In the genomic region with DNA sequence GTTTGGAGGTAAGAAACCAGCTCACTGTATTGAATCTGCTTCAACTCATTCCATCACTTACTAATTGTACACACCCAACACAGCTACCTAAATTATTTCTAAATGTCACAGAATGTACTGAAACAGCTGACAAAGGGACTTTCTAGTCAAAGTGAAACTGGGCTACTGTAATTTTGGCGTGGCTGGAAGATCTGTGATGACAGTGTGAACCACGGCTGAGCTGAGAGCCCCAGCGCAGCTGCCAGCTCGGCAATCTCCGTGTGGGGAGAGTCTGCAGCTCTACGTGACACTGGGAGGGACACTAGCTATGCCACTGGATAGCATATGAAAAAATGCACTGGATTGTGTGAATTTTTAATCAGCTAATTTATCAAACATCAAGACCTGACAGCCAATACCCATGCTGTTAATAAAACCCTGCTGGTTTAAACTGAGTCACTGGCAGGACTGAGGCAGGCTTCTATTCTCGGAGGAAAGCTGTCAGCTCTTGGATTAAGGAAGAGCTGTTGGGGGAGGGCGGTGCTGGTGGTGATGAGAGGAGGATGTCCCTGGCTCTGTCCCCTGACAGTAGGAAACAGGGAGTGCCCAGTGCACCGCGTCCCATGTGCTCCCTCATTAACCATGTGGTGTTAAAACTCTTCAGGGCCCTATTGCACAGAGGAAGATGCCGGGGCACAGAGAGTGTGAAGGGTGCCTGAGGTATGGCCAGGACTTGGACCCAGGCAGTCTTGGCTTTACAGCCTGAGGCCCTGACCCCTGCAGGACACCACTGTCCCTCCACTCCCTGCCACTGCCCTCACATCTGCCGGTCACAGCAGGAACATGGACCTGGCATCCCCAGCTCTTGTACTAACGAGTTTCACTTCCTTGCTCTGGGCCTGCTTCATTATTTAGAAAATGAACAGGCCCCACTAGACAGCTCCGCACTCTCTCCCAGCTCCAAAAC, we compare ENCODE assay signal across 9 cellular contexts. TPM values are rescaled to one million over a fixed set of nuclear protein-coding genes. Genes with fewer than 3 reads are reported as not detected.
A peak's percentile ranks its signal among the peaks of the same experiment; 100 is the strongest.
DNase-seq lines count a peak whose midpoint lies in the region; ATAC-seq, FAIRE-seq and TF ChIP-seq lines count a peak whose summit lies in the region.
"Had no signal": no experiment of that assay in that cellular context is flagged by ENCODE, and none has a peak within 500 bp of the region (broad histone marks: within the 10 kb centered on the region; RNA-seq: fewer than 3 reads in every experiment).

No MANE protein-coding gene starts in this region.

- TF ChIP-seq CTCF in K562 (IDR thresholded peaks at IDR 0.05 in 2 of 3, conservative IDR thresholded peaks at IDR 0.05 in 1 of 3; ENCODE audit: insufficient read depth in 2 of 3, low read depth in 1 of 3, low read length in 3 of 3), result no peak
- TF ChIP-seq CTCF in natural killer cell (IDR thresholded peaks at IDR 0.05), result no peak

- peak overlapping the region in 1 of 2 experiments; percentile 61; a peak in 1 of 4 replicates for H3K9ac ChIP-seq in K562 (ENCODE audit: insufficient read depth in 1 of 2, low read depth in 2 of 2, low read length in 2 of 2)

- no peak overlapping the region for H3K4me2 ChIP-seq in K562 (ENCODE audit: insufficient read depth, low read length)

- peak; percentile 78 for DNase-seq in G401 (ENCODE audit: low spot score)
- no peak for DNase-seq in K562 (ENCODE audit: extremely low read depth in 1 of 4, low spot score in 3 of 4)
- DNase-seq in natural killer cell, result peak; percentile 70
- DNase-seq in DMS79 (lab: John Stamatoyannopoulos, UW), result no peak
- DNase-seq in AML-193 (lab: John Stamatoyannopoulos, UW), result no peak
- DNase-seq in NCI-H187 (lab: John Stamatoyannopoulos, UW), result no peak

- no peak overlapping the region for H3K27ac ChIP-seq in K562 (ENCODE audit: extremely low read depth, low read depth, low read length)

- FAIRE-seq in K562 (lab: Jason Lieb, UNC), result no peak
- FAIRE-seq: endometrium had no signal

- no peaks in the 10 kb centered on the region for H3K27me3 Mint-ChIP-seq in natural killer cell (ENCODE audit: low read depth in 2 of 2)

- ATAC-seq in GM19452 (IDR thresholded peaks at IDR 0.05; ENCODE audit: unreplicated experiment), result peak; percentile 59
- ATAC-seq in HG03439 (IDR thresholded peaks at IDR 0.05; ENCODE audit: unreplicated experiment), result peak; percentile 70
- peak; percentile 26; the same call in 1 of the 3 replicates for ATAC-seq in K562
- ATAC-seq in natural killer cell, result peak; percentile 64 to 84 (median 68)

- no peak overlapping the region for H2AFZ ChIP-seq in K562 (ENCODE audit: low read depth, low read length)

- no peak for TF ChIP-seq POLR2A in K562 (conservative IDR thresholded peaks at IDR 0.05)

- H4K20me1 ChIP-seq in K562 (replicated peaks; ENCODE audit: control insufficient read depth, insufficient read depth, low read length), result no peaks in the 10 kb centered on the region

- peaks cover 27% of the 10 kb centered on the region for H3K79me2 ChIP-seq in K562 (ENCODE audit: control insufficient read depth, insufficient read depth, low read length)

- peaks cover 63 to 65% of the 10 kb centered on the region in 2 donors for H3K4me1 Mint-ChIP-seq in natural killer cell

- H3K9me3 Mint-ChIP-seq in natural killer cell, result no peaks in the 10 kb centered on the region

- WGBS in K562 (ENCODE audit: insufficient coverage, low coverage, missing lambda C conversion rate), result 84% methylated on average over 13 of the region's 14 CpGs

- POLR2A ChIA-PET in K562 (lab: Yijun Ruan, JAX), result interaction anchor here (0.7 to 1.2 kb wide), 3 partner anchors 12 to 393 kb away, joined by 3 to 4 read pairs (median 3); no protein-coding TSS in a partner anchor

- peaks cover 68% of the 10 kb centered on the region for H3K36me3 ChIP-seq in K562 (ENCODE audit: control insufficient read depth, insufficient read depth, low read length)

- H3K9me3 ChIP-seq in K562 (replicated peaks; ENCODE audit: control insufficient read depth, insufficient read depth, low read depth, low read length), result no peaks in the 10 kb centered on the region

- H3K27ac Mint-ChIP-seq in natural killer cell, result peak overlapping the region; percentile 99

- in situ Hi-C loops in G401 (cut with HindIII; ENCODE audit: low sequenced_read_pairs), result no loop called here
- in situ Hi-C loops in K562 (cut with MboI), result no loop called here

- CTCF ChIA-PET in K562 (lab: Yijun Ruan, JAX; ENCODE audit: low intra/inter-chr PET ratio), result no interaction called here

- H3K4me3 Mint-ChIP-seq in natural killer cell, result peak overlapping the region; percentile 94

- H3K27me3 ChIP-seq in K562 (ENCODE audit: control insufficient read depth in 2 of 2, insufficient read depth in 2 of 2, low read length in 2 of 2), result no peaks in the 10 kb centered on the region

- H3K4me3 ChIP-seq in K562, result no peak overlapping the region

- BruUV-seq in K562 (replicated peaks; lab: Mats Ljungman, UMichigan), result no TSS peak

- TF ChIP-seq EP300 in K562 (IDR thresholded peaks at IDR 0.05; ENCODE audit: low read length), result no peak

- H3K4me1 ChIP-seq in K562 (replicated peaks in 1 of 2; ENCODE audit: control insufficient read depth in 2 of 2, insufficient read depth in 2 of 2, low read length in 2 of 2), result no peaks in the 10 kb centered on the region

- H3K36me3 Mint-ChIP-seq in natural killer cell, result peaks cover 40% of the 10 kb centered on the region

- intact Hi-C loops in K562 (cut with micrococcal nuclease) (no loop called here), natural killer cell (cut with micrococcal nuclease) (loop anchor here (1.0 to 5.0 kb wide), 3 partner anchors 13 to 63 kb away; no protein-coding TSS in a partner anchor)

- no peak for TF ChIP-seq RAD21 in K562 (CRISPR knock-in tag; conservative IDR thresholded peaks at IDR 0.05 in 1 of 2, IDR thresholded peaks at IDR 0.05 in 1 of 2)

- H3K9me1 ChIP-seq in K562 (ENCODE audit: control insufficient read depth, insufficient read depth, low read length), result no peaks in the 10 kb centered on the region

TF ChIP-seq in K562, 482 proteins besides CTCF, POLR2A, EP300 and RAD21 (continues in another document):
- TF ChIP-seq KDM5B (IDR thresholded peaks at IDR 0.05; ENCODE audit: insufficient replicate concordance, low read depth, low read length) (no peak), U2AF1 (optimal IDR thresholded peaks at IDR 0.05; ENCODE audit: low read depth, low read length) (no peak)
- TF ChIP-seq, protein P1, sequence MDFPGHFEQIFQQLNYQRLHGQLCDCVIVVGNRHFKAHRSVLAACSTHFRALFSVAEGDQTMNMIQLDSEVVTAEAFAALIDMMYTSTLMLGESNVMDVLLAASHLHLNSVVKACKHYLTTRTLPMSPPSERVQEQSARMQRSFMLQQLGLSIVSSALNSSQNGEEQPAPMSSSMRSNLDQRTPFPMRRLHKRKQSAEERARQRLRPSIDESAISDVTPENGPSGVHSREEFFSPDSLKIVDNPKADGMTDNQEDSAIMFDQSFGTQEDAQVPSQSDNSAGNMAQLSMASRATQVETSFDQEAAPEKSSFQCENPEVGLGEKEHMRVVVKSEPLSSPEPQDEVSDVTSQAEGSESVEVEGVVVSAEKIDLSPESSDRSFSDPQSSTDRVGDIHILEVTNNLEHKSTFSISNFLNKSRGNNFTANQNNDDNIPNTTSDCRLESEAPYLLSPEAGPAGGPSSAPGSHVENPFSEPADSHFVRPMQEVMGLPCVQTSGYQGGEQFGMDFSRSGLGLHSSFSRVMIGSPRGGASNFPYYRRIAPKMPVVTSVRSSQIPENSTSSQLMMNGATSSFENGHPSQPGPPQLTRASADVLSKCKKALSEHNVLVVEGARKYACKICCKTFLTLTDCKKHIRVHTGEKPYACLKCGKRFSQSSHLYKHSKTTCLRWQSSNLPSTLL (IDR thresholded peaks at IDR 0.05), result no peak

RNA-seq across cellular contexts. Expression of a gene that starts 13.3 kb away (rescaled TPM):
- total RNA-seq in G401 (2014; rRNA removed; shearing (Covaris generic)), result 32.8 and 48.6 TPM in 2 replicates
- total RNA-seq in K562 (2011; cell fraction: chromatin; rRNA removed; ENCODE audit: low replicate concordance), result 82.4 and 101 TPM in 2 replicates
- 67.8 and 70.2 TPM in 2 replicates for total RNA-seq in K562 (2011; cell fraction: nucleolus; rRNA removed)
- total RNA-seq in K562 (2011; cell fraction: nucleoplasm; rRNA removed), result 84.8 and 86.1 TPM in 2 replicates
- total RNA-seq in K562 (2014; rRNA removed) (10.0 and 13.3 TPM in 2 replicates), K562 (2014; rRNA removed; fragmentation: Illumina TruSeq; extraction: Trizol) (11.2 and 11.6 TPM in 2 replicates), K562 (2015; rRNA removed; fragmentation: Illumina TruSeq; extraction: Trizol) (10.8 and 11.6 TPM in 2 replicates), K562 (2021) (11.6 and 13.0 TPM in 2 replicates), natural killer cell (100 to 1,000 TPM; 176 to 306 (median 250) TPM)
- polyA plus RNA-seq in K562 (2011; rRNA removed) (20.1 and 20.8 TPM in 2 replicates), K562 (2014; fragmentation: Illumina TruSeq; extraction: Trizol) (8.1 and 10.1 TPM in 2 replicates), K562 (2014; fragmentation: Nextera tagmentation; extraction: Ambion mirVana) (1 to 10 TPM; 5.5 to 6.3 TPM), K562 (2014; rRNA removed) (9.8 and 14.5 TPM in 2 replicates)
- 15.5 and 16.4 TPM in 2 replicates for polyA plus RNA-seq in K562 (2011; cell fraction: cytosol; rRNA removed)
- polyA plus RNA-seq in K562 (2011; cell fraction: nucleus; rRNA removed), result 30.0 and 31.3 TPM in 2 replicates
- 10.2 and 10.7 TPM in 2 replicates for polyA plus RNA-seq in K562 (2012)
- polyA minus RNA-seq in K562 (2011; rRNA and poly(A)+ RNA removed), result 36.3 and 38.4 TPM in 2 replicates
- 11.6 and 23.5 TPM in 2 replicates for polyA minus RNA-seq in K562 (2011; cell fraction: cytosol; rRNA and poly(A)+ RNA removed)
- polyA minus RNA-seq in K562 (2011; cell fraction: nucleus; rRNA and poly(A)+ RNA removed), result 34.2 and 42.0 TPM in 2 replicates

RNA-seq across cellular contexts. Expression of a gene that starts 42.8 kb away (rescaled TPM):
- 0.14 and 1.5 TPM in 2 replicates for total RNA-seq in G401 (2014; rRNA removed; shearing (Covaris generic))
- not detected in 2 replicates for total RNA-seq in K562 (2011; cell fraction: chromatin; rRNA removed; ENCODE audit: low replicate concordance)
- total RNA-seq in K562 (2011; cell fraction: nucleolus; rRNA removed), result not detected in 2 replicates
- not detected in 2 replicates for total RNA-seq in K562 (2011; cell fraction: nucleoplasm; rRNA removed)
- not detected in 2 replicates for total RNA-seq in K562 (2014; rRNA removed)
- total RNA-seq in K562 (2014; rRNA removed; fragmentation: Illumina TruSeq; extraction: Trizol), result not detected in 2 replicates
- total RNA-seq in K562 (2015; rRNA removed; fragmentation: Illumina TruSeq; extraction: Trizol), result not detected in 2 replicates
- total RNA-seq in K562 (2021), result 0.04 and 0.07 TPM in 2 replicates
- polyA plus RNA-seq in K562 (2011; rRNA removed), result not detected in 2 replicates
- polyA plus RNA-seq in K562 (2011; cell fraction: cytosol; rRNA removed), result not detected in 2 replicates
- not detected in 2 replicates for polyA plus RNA-seq in K562 (2011; cell fraction: nucleus; rRNA removed)
- polyA plus RNA-seq in K562 (2012), result 0.04 TPM in 1 of 2 replicates, not detected in the other
- polyA plus RNA-seq in K562 (2014; fragmentation: Illumina TruSeq; extraction: Trizol), result not detected in 2 replicates
- not detected for polyA plus RNA-seq in K562 (2014; fragmentation: Nextera tagmentation; extraction: Ambion mirVana)
- not detected in 2 replicates for polyA plus RNA-seq in K562 (2014; rRNA removed)
- not detected in 2 replicates for polyA minus RNA-seq in K562 (2011; rRNA and poly(A)+ RNA removed)
- not detected in 2 replicates for polyA minus RNA-seq in K562 (2011; cell fraction: cytosol; rRNA and poly(A)+ RNA removed)
- not detected in 2 replicates for polyA minus RNA-seq in K562 (2011; cell fraction: nucleus; rRNA and poly(A)+ RNA removed)
- 1 to 10 TPM in 2 of 3 donors, under 1 TPM in 1; 0.33 to 3.2 (median 2.6) TPM for total RNA-seq in natural killer cell

Comparison
In these comparisons a context has a peak if more than half of its experiments do, and no peak if none do; other contexts are left out.
1. DNase-seq: peak in G401 (single experiment) and natural killer cell (single experiment); none in K562 (0 of 4), DMS79 (single experiment), AML-193 (0 of 2) and NCI-H187 (0 of 2).
2. Peak in every context shown above with its lines, with median percentiles within 50 percentile points of each other: ATAC-seq.